In the genomic region with DNA sequence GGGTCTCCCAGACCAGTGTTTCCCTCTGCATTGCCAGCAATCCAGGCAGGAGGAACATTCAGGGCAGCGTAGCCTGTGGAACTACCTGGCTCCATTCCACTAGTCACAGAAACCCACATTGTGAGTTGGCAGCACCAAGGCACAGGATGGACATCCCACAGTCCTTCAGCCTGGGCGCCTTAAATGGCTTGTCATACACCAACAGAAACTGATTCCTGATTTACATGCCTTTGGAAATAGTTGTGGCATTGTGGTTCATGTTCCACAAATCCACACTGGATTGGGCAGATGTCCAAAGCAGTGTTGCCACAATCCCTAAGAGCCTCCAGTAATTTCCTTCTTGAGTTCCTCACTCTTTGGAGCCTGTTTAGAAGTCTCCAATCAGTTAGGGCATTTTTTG, we compare ENCODE assay signal across 16 cellular contexts.
A peak's percentile ranks its signal among the peaks of the same experiment; 100 is the strongest.
DNase-seq lines count a peak whose midpoint lies in the region; ATAC-seq and TF ChIP-seq lines count a peak whose summit lies in the region.
"Had no signal": no experiment of that assay in that cellular context is flagged by ENCODE, and none has a peak within 500 bp of the region (broad histone marks: within the 10 kb centered on the region; RNA-seq: fewer than 3 reads in every experiment).

No MANE protein-coding gene starts in this region.

- no peak overlapping the region for H2AFZ ChIP-seq in neuronal stem cell (ENCODE audit: low read length)

- H2BK5ac ChIP-seq in neuronal stem cell (ENCODE audit: low read length), result no peak overlapping the region

- H3K36me3 ChIP-seq in neuronal stem cell (replicated peaks in 1 of 2; ENCODE audit: control insufficient read depth in 2 of 2, insufficient read depth in 2 of 2, low read length in 2 of 2) (no peaks in the 10 kb centered on the region), gastroesophageal sphincter (no peaks in the 10 kb centered on the region)

- TF ChIP-seq POLR2A in gastroesophageal sphincter (IDR thresholded peaks at IDR 0.05), result no peak

- no CpG with 5 or more reads among the region's 2 CpGs for WGBS in neuronal stem cell (ENCODE audit: extremely low coverage in 2 of 2, insufficient read length in 2 of 2, insufficient replicate concordance in 1 of 2), 2 donors
- WGBS in gastroesophageal sphincter (ENCODE audit: low coverage in 1 of 2), 2 donors, result 48 to 100% methylated on average over 1 to 2 of the region's 2 CpGs

- H3K4me1 ChIP-seq in neuronal stem cell (ENCODE audit: control insufficient read depth in 2 of 2, insufficient read depth in 1 of 2, low read depth in 1 of 2, low read length in 2 of 2) (peaks cover 6 to 8% of the 10 kb centered on the region in 2 donors), gastroesophageal sphincter (peaks cover 10 to 51% (median 14%) of the 10 kb centered on the region in 3 donors)

- H3K36me3 Mint-ChIP-seq in stimulated activated memory B cell treated with anti-CD40 and anti-IgM and Interleukin-4, amounts not matched to agents 10 μg/mL and 1 μg/mL and 100 μg/mL, for 72 hours, result no peaks in the 10 kb centered on the region
- H3K36me3 Mint-ChIP-seq: naive thymus-derived CD4-positive, alpha-beta T cell had no signal

- H3K14ac ChIP-seq in neuronal stem cell (ENCODE audit: low read length), result no peak overlapping the region

- no peak for ATAC-seq in stimulated activated memory B cell treated with anti-CD40 and anti-IgM and Interleukin-4, amounts not matched to agents 10 μg/mL and 1 μg/mL and 100 μg/mL, for 72 hours
- ATAC-seq in GM18517 (IDR thresholded peaks at IDR 0.05; ENCODE audit: unreplicated experiment) (no peak), gastroesophageal sphincter (no peak)
- ATAC-seq: Panc1 had no signal

- H3K9ac ChIP-seq in neuronal stem cell (ENCODE audit: low read depth, low read length, poor library complexity), result no peak overlapping the region

- no peaks in the 10 kb centered on the region for H3K79me1 ChIP-seq in neuronal stem cell (ENCODE audit: low read depth, low read length)

- H3K18ac ChIP-seq in neuronal stem cell (ENCODE audit: low read length), result peak overlapping the region; percentile 58

- no peak overlapping the region for H3K4me2 ChIP-seq in neuronal stem cell (ENCODE audit: insufficient read depth, low read length, poor library complexity, severe bottlenecking)

- no peak overlapping the region for H3K4me3 ChIP-seq in neuronal stem cell (ENCODE audit: low read length in 2 of 2)
- no peak overlapping the region for H3K4me3 ChIP-seq in gastroesophageal sphincter

- H3K27me3 Mint-ChIP-seq in stimulated activated memory B cell treated with anti-CD40 and anti-IgM and Interleukin-4, amounts not matched to agents 10 μg/mL and 1 μg/mL and 100 μg/mL, for 72 hours, result no peaks in the 10 kb centered on the region
- H3K27me3 Mint-ChIP-seq: CD4-positive, alpha-beta T cell had no signal

- peaks cover 0 to 49% (median 0%) of the 10 kb centered on the region in 3 experiments for H3K27me3 ChIP-seq in neuronal stem cell (ENCODE audit: control insufficient read depth in 3 of 3, insufficient read depth in 3 of 3, low read depth in 1 of 3, low read length in 3 of 3)
- no peaks in the 10 kb centered on the region for H3K27me3 ChIP-seq in gastroesophageal sphincter

- H3K4me3 Mint-ChIP-seq in stimulated activated memory B cell treated with anti-CD40 and anti-IgM and Interleukin-4, amounts not matched to agents 10 μg/mL and 1 μg/mL and 100 μg/mL, for 72 hours, result no peak overlapping the region
- H3K4me3 Mint-ChIP-seq: CD4-positive, alpha-beta T cell; naive thymus-derived CD4-positive, alpha-beta T cell had no signal

- H3K23ac ChIP-seq in neuronal stem cell (ENCODE audit: low read depth, low read length, poor library complexity), result no peak overlapping the region

- H4K91ac ChIP-seq in neuronal stem cell (ENCODE audit: low read depth, low read length, poor library complexity), result no peak overlapping the region

- H3K27ac Mint-ChIP-seq in stimulated activated memory B cell treated with anti-CD40 and anti-IgM and Interleukin-4, amounts not matched to agents 10 μg/mL and 1 μg/mL and 100 μg/mL, for 72 hours, result no peak overlapping the region
- H3K27ac Mint-ChIP-seq: CD4-positive, alpha-beta T cell; naive thymus-derived CD4-positive, alpha-beta T cell had no signal

- no peak overlapping the region for H2BK120ac ChIP-seq in neuronal stem cell (ENCODE audit: low read depth, low read length)

- no peak for TF ChIP-seq CTCF in gastroesophageal sphincter (IDR thresholded peaks at IDR 0.05)

- no peak overlapping the region for H3K27ac ChIP-seq in neuronal stem cell (replicated peaks; ENCODE audit: low read length)
- peak overlapping the region in 2 of 4 donors; percentile 33 to 57 for H3K27ac ChIP-seq in gastroesophageal sphincter

- H2AK5ac ChIP-seq in neuronal stem cell (ENCODE audit: low read depth, low read length), result no peak overlapping the region

- H3K9me3 ChIP-seq in neuronal stem cell (replicated peaks in 1 of 2; ENCODE audit: control insufficient read depth in 2 of 2, insufficient read depth in 1 of 2, low read depth in 1 of 2, low read length in 2 of 2) (peaks cover 0 to 2% of the 10 kb centered on the region in 2 donors), gastroesophageal sphincter (no peaks in the 10 kb centered on the region)

- H3K9me3 Mint-ChIP-seq in stimulated activated memory B cell treated with anti-CD40 and anti-IgM and Interleukin-4, amounts not matched to agents 10 μg/mL and 1 μg/mL and 100 μg/mL, for 72 hours, result no peaks in the 10 kb centered on the region
- H3K9me3 Mint-ChIP-seq: CD4-positive, alpha-beta T cell had no signal

- H2BK15ac ChIP-seq in neuronal stem cell (ENCODE audit: low read length), result no peak overlapping the region

- peak overlapping the region; percentile 13 for H3K4ac ChIP-seq in neuronal stem cell (ENCODE audit: low read length)

- H4K8ac ChIP-seq in neuronal stem cell (ENCODE audit: low read depth, low read length), result no peak overlapping the region

- TF ChIP-seq EP300 in gastroesophageal sphincter (IDR thresholded peaks at IDR 0.05), result no peak

- H2BK12ac ChIP-seq in neuronal stem cell (ENCODE audit: low read length), result no peak overlapping the region

- DNase-seq in CD1c-positive myeloid dendritic cell (ENCODE audit: extremely low spot score) (peak; percentile 26), NCI-H226 (peak; percentile 71), epidermal melanocyte (ENCODE audit: insufficient read length, low spot score) (peak; percentile 29), neuronal stem cell (ENCODE audit: low spot score) (no peak), OCI-M2 (lab: John Stamatoyannopoulos, UW; ENCODE audit: unreplicated experiment) (no peak)
- DNase-seq: CD4-positive, alpha-beta T cell; H7; KBM-7; naive thymus-derived CD4-positive, alpha-beta T cell; NCI-H2107; stimulated activated CD4-positive, alpha-beta T cell treated with anti-CD3 and anti-CD28 coated beads, Interleukin-15, amount 100 ng/mL, for 24 hours; stimulated activated CD8-positive, alpha-beta memory T cell treated with anti-CD3 and anti-CD28 coated beads, Interleukin-4, amount 100 ng/mL, for 48 hours had no signal

- H3K4me1 Mint-ChIP-seq in stimulated activated memory B cell treated with anti-CD40 and anti-IgM and Interleukin-4, amounts not matched to agents 10 μg/mL and 1 μg/mL and 100 μg/mL, for 72 hours, result peaks cover 7% of the 10 kb centered on the region

Comparison
In these comparisons a context has a peak if more than half of its experiments do, and no peak if none do; other contexts are left out.
1. DNase-seq: peak in CD1c-positive myeloid dendritic cell (single experiment), NCI-H226 (single experiment) and epidermal melanocyte (single experiment); none in neuronal stem cell (single experiment) and OCI-M2 (single experiment).